2 cellular contexts compared by ENCODE assay signal in the genomic region with DNA sequence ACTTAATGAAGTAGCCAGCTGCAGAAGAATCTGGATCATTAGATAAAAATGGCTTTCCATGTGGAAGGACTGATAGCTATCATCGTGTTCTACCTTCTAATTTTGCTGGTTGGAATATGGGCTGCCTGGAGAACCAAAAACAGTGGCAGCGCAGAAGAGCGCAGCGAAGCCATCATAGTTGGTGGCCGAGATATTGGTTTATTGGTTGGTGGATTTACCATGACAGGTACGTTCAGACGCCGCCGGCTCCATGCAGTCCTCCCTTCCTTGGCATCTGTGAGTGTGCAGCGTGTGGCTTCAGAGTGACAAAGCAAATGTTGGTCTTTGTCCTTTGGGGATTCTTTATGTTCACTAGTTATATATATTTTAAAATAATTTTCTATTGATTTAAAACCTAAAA.
TF ChIP-seq lines count a peak whose summit lies in the region.

No MANE protein-coding gene starts in this region.

TF ChIP-seq in IMR-90, 13 proteins besides CTCF, POLR2A, EP300 and RAD21:
- TF ChIP-seq FOS (IDR thresholded peaks at IDR 0.05; ENCODE audit: low read depth, low read length): no peak
- TF ChIP-seq, protein P1, sequence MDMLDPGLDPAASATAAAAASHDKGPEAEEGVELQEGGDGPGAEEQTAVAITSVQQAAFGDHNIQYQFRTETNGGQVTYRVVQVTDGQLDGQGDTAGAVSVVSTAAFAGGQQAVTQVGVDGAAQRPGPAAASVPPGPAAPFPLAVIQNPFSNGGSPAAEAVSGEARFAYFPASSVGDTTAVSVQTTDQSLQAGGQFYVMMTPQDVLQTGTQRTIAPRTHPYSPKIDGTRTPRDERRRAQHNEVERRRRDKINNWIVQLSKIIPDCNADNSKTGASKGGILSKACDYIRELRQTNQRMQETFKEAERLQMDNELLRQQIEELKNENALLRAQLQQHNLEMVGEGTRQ (IDR thresholded peaks at IDR 0.05; ENCODE audit: low read depth, low read length): no peak
- TF ChIP-seq, protein P2, sequence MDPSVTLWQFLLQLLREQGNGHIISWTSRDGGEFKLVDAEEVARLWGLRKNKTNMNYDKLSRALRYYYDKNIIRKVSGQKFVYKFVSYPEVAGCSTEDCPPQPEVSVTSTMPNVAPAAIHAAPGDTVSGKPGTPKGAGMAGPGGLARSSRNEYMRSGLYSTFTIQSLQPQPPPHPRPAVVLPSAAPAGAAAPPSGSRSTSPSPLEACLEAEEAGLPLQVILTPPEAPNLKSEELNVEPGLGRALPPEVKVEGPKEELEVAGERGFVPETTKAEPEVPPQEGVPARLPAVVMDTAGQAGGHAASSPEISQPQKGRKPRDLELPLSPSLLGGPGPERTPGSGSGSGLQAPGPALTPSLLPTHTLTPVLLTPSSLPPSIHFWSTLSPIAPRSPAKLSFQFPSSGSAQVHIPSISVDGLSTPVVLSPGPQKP (IDR thresholded peaks at IDR 0.05; ENCODE audit: borderline replicate concordance, low read depth, low read length): no peak
- no peak for TF ChIP-seq CEBPB (IDR thresholded peaks at IDR 0.05; ENCODE audit: low read depth, low read length)
- no peak for TF ChIP-seq RFX5 (IDR thresholded peaks at IDR 0.05; ENCODE audit: low read depth, low read length)
- TF ChIP-seq BHLHE40 (IDR thresholded peaks at IDR 0.05; ENCODE audit: low read depth, low read length): no peak
- TF ChIP-seq NFE2L2 (IDR thresholded peaks at IDR 0.05; ENCODE audit: low read depth, low read length): no peak
- no peak for TF ChIP-seq MAFK (IDR thresholded peaks at IDR 0.05; ENCODE audit: low read depth, low read length)
- TF ChIP-seq MXI1 (IDR thresholded peaks at IDR 0.05; ENCODE audit: borderline replicate concordance, low read depth, low read length): no peak

TF ChIP-seq in WTC11, 78 proteins besides CTCF, POLR2A, EP300 and RAD21:
- no peak for TF ChIP-seq CBFB (CRISPR knock-in tag; IDR thresholded peaks at IDR 0.05; ENCODE audit: low read depth)
- TF ChIP-seq RORB (CRISPR knock-in tag; IDR thresholded peaks at IDR 0.05): no peak
- TF ChIP-seq, protein P3, sequence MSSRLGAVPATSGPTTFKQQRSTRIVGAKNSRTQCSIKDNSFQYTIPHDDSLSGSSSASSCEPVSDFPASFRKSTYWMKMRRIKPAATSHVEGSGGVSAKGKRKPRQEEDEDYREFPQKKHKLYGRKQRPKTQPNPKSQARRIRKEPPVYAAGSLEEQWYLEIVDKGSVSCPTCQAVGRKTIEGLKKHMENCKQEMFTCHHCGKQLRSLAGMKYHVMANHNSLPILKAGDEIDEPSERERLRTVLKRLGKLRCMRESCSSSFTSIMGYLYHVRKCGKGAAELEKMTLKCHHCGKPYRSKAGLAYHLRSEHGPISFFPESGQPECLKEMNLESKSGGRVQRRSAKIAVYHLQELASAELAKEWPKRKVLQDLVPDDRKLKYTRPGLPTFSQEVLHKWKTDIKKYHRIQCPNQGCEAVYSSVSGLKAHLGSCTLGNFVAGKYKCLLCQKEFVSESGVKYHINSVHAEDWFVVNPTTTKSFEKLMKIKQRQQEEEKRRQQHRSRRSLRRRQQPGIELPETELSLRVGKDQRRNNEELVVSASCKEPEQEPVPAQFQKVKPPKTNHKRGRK (CRISPR knock-in tag; IDR thresholded peaks at IDR 0.05; ENCODE audit: borderline replicate concordance): no peak
- TF ChIP-seq, protein P4, sequence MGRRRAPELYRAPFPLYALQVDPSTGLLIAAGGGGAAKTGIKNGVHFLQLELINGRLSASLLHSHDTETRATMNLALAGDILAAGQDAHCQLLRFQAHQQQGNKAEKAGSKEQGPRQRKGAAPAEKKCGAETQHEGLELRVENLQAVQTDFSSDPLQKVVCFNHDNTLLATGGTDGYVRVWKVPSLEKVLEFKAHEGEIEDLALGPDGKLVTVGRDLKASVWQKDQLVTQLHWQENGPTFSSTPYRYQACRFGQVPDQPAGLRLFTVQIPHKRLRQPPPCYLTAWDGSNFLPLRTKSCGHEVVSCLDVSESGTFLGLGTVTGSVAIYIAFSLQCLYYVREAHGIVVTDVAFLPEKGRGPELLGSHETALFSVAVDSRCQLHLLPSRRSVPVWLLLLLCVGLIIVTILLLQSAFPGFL (CRISPR knock-in tag; IDR thresholded peaks at IDR 0.05; ENCODE audit: borderline replicate concordance): no peak
- TF ChIP-seq ZNF263 (CRISPR knock-in tag; IDR thresholded peaks at IDR 0.05; ENCODE audit: low read depth): no peak
